ENCODE assay signal across 22 cellular contexts in genomic region chr10:19888061-19888660, GRCh38.
DNase-seq lines count a peak whose midpoint lies in the region; ATAC-seq, FAIRE-seq and TF ChIP-seq lines count a peak whose summit lies in the region.
"Had no signal": no experiment of that assay in that cellular context is flagged by ENCODE, and none has a peak within 500 bp of the region (broad histone marks: within the 10 kb centered on the region; RNA-seq: fewer than 3 reads in every experiment).

No MANE protein-coding gene starts in this region.

- TF ChIP-seq POLR2A in right lobe of liver (IDR thresholded peaks at IDR 0.05) (no peak), HepG2 (IDR thresholded peaks at IDR 0.05; ENCODE audit: insufficient read depth in 1 of 2, low read depth in 2 of 2, low read length in 2 of 2) (no peak), sigmoid colon (IDR thresholded peaks at IDR 0.05) (no peak)

- H3K4me1 ChIP-seq in right lobe of liver (peaks cover 0 to 12% (median 0%) of the 10 kb centered on the region in 4 donors), HepG2 (ENCODE audit: insufficient read depth, low read length) (no peaks in the 10 kb centered on the region), sigmoid colon (no peaks in the 10 kb centered on the region)

- TF ChIP-seq RAD21 in HepG2 (CRISPR knock-in tag; IDR thresholded peaks at IDR 0.05) = no peak

- FAIRE-seq in HepG2 (lab: Jason Lieb, UNC) = no peak
- FAIRE-seq: GM18507, HTR-8/SVneo had no signal

- H3K27ac Mint-ChIP-seq in HFFc6 = no peak overlapping the region

- no peak overlapping the region for H3K4me3 Mint-ChIP-seq in HFFc6

- H3K4me1 Mint-ChIP-seq in HFFc6 (ENCODE audit: low read depth) = no peaks in the 10 kb centered on the region

- TF ChIP-seq EP300 in HepG2 (IDR thresholded peaks at IDR 0.05; ENCODE audit: low read depth in 2 of 2, low read length in 2 of 2) (no peak), HepG2 (CRISPR knock-in tag; IDR thresholded peaks at IDR 0.05; ENCODE audit: borderline replicate concordance) (no peak), sigmoid colon (IDR thresholded peaks at IDR 0.05) (no peak)

- ATAC-seq in right lobe of liver (peak; percentile 48 to 57 (median 52)), HepG2 (no peak), left colon (peak; percentile 26), omental fat pad (ENCODE audit: low FRiP score) (peak; percentile 51)

- WGBS in right lobe of liver (ENCODE audit: insufficient coverage, low coverage, low lambda C conversion rate, missing lambda C conversion rate) = 46% methylated on average over 3 of the region's 3 CpGs
- 38% methylated on average over 3 of the region's 3 CpGs for WGBS in HepG2 (ENCODE audit: low lambda C conversion rate)
- 57 to 80% methylated on average over 3 of the region's 3 CpGs for WGBS in sigmoid colon, 2 donors

- TF ChIP-seq CTCF in right lobe of liver (IDR thresholded peaks at IDR 0.05) (no peak), HepG2 (CRISPR knock-in tag; IDR thresholded peaks at IDR 0.05) (no peak), omental fat pad (IDR thresholded peaks at IDR 0.05) (no peak), sigmoid colon (IDR thresholded peaks at IDR 0.05) (no peak), HFFc6 (IDR thresholded peaks at IDR 0.05) (no peak)

- CTCF ChIA-PET in HepG2 (lab: Yijun Ruan, JAX; ENCODE audit: low intra/inter-chr PET ratio, low total read pairs) = no interaction called here

- no peak overlapping the region for H3K9ac ChIP-seq in HepG2 (ENCODE audit: insufficient read depth, low read depth, low read length)

- H3K4me3 ChIP-seq in right lobe of liver (no peak overlapping the region), HepG2 (replicated peaks in 1 of 3; ENCODE audit: insufficient read depth in 1 of 3, low read depth in 2 of 3, low read length in 3 of 3) (no peak overlapping the region), sigmoid colon (no peak overlapping the region)

- H2AFZ ChIP-seq in HepG2 (ENCODE audit: low read length) = no peak overlapping the region

- BruUV-seq in HepG2 (replicated peaks; lab: Mats Ljungman, UMichigan) = no TSS peak

- H3K27ac ChIP-seq in right lobe of liver = no peak overlapping the region
- H3K27ac ChIP-seq in HepG2 (ENCODE audit: extremely low read length, insufficient read depth, low read length) = no peak overlapping the region
- H3K27ac ChIP-seq in sigmoid colon = no peak overlapping the region
- H3K27ac ChIP-seq: 22Rv1, RWPE1 had no signal

- H3K27me3 Mint-ChIP-seq in HFFc6 (ENCODE audit: insufficient read depth) = no peaks in the 10 kb centered on the region

- no peaks in the 10 kb centered on the region for H3K36me3 Mint-ChIP-seq in HFFc6 (ENCODE audit: low read depth)

- no peaks in the 10 kb centered on the region for H3K79me2 ChIP-seq in HepG2 (ENCODE audit: insufficient read depth, low read length)

- H3K9me3 Mint-ChIP-seq in HFFc6 = peaks cover 33% of the 10 kb centered on the region

- in situ Hi-C loops in HepG2 (cut with HindIII; ENCODE audit: extremely low pct_ligation_motif_present, low pct_unique_long_range_greater_than_20kb) = no loop called here

- H3K36me3 ChIP-seq in right lobe of liver (no peaks in the 10 kb centered on the region), HepG2 (replicated peaks in 1 of 2; ENCODE audit: control insufficient read depth in 1 of 2, insufficient read depth in 2 of 2, low read length in 2 of 2) (no peaks in the 10 kb centered on the region), sigmoid colon (no peaks in the 10 kb centered on the region)

- POLR2A ChIA-PET in HepG2 (lab: Yijun Ruan, JAX) = no interaction called here

- H4K20me1 ChIP-seq in HepG2 (ENCODE audit: insufficient read depth, low read length) = 0 out of 2 replicates have a peak, but pooled peaks cover 2% of the 10 kb centered on the region

- intact Hi-C loops in right lobe of liver (cut with DNase I) (no loop called here), HepG2 (cut with micrococcal nuclease; ENCODE audit: unreplicated experiment) (no loop called here), left colon (cut with DNase I, micrococcal nuclease) (no loop called here), sigmoid colon (cut with DNase I) (no loop called here)

- DNase-seq in right lobe of liver (no peak), HepG2 (ENCODE audit: low spot score) (no peak), left colon (no peak), omental fat pad (ENCODE audit: low spot score) (no peak), NCI-H1105 treated with DMSO at 0.1 percent for 48 hours (lab: John Stamatoyannopoulos, UW) (no peak), sigmoid colon (no peak), HFFc6 (no peak)
- DNase-seq: DMS153, DND-41, H7, KG1, MM.1S, NCI-H1417, NCI-H1694, NCI-H2029 treated with DMSO at 0.1 percent for 48 hours, NCI-H510A, NCI-H69, SHP77 had no signal

- H3K9me3 ChIP-seq in right lobe of liver = no peaks in the 10 kb centered on the region
- H3K9me3 ChIP-seq in HepG2 (ENCODE audit: low read length) = no peaks in the 10 kb centered on the region
- H3K9me3 ChIP-seq in sigmoid colon = no peaks in the 10 kb centered on the region

- H3K27me3 ChIP-seq in right lobe of liver = no peaks in the 10 kb centered on the region
- H3K27me3 ChIP-seq in HepG2 (ENCODE audit: control insufficient read depth in 1 of 2, insufficient read depth in 2 of 2, low read length in 2 of 2) = no peaks in the 10 kb centered on the region
- H3K27me3 ChIP-seq in sigmoid colon = no peaks in the 10 kb centered on the region

- no peak overlapping the region for H3K4me2 ChIP-seq in HepG2 (ENCODE audit: low read depth, low read length)

TF ChIP-seq in HepG2, 621 proteins besides CTCF, POLR2A, EP300 and RAD21:
- TF ChIP-seq HOXA3 (CRISPR knock-in tag; IDR thresholded peaks at IDR 0.05) (no peak), KDM2A (CRISPR knock-in tag; IDR thresholded peaks at IDR 0.05; ENCODE audit: borderline replicate concordance, low read depth) (no peak), MYC (CRISPR knock-in tag; IDR thresholded peaks at IDR 0.05; ENCODE audit: borderline replicate concordance) (no peak), SMAD9 (CRISPR knock-in tag; IDR thresholded peaks at IDR 0.05) (no peak), FOXC1 (CRISPR knock-in tag; IDR thresholded peaks at IDR 0.05; ENCODE audit: borderline replicate concordance) (no peak), SPEN (CRISPR knock-in tag; IDR thresholded peaks at IDR 0.05; ENCODE audit: low read depth) (no peak), MLX (CRISPR knock-in tag; IDR thresholded peaks at IDR 0.05) (no peak), ZNF775 (CRISPR knock-in tag; IDR thresholded peaks at IDR 0.05; ENCODE audit: borderline replicate concordance) (no peak), TRIM22 (IDR thresholded peaks at IDR 0.05) (no peak), SMC3 (IDR thresholded peaks at IDR 0.05; ENCODE audit: low read length) (no peak), ZNF446 (CRISPR knock-in tag; IDR thresholded peaks at IDR 0.05) (no peak), USF2 (IDR thresholded peaks at IDR 0.05; ENCODE audit: low read depth, low read length) (no peak), USF2 (CRISPR knock-in tag; IDR thresholded peaks at IDR 0.05; ENCODE audit: borderline replicate concordance) (no peak), MAZ (IDR thresholded peaks at IDR 0.05; ENCODE audit: borderline replicate concordance, low read depth, low read length) (no peak), MAZ (CRISPR knock-in tag; IDR thresholded peaks at IDR 0.05; ENCODE audit: low read depth) (no peak), ZNF546 (CRISPR knock-in tag; conservative IDR thresholded peaks at IDR 0.05) (no peak), NFYC (CRISPR knock-in tag; IDR thresholded peaks at IDR 0.05) (no peak), ZFP82 (CRISPR knock-in tag; IDR thresholded peaks at IDR 0.05; ENCODE audit: borderline replicate concordance) (no peak)
